3 cellular contexts compared by ENCODE assay signal in the genomic region with DNA sequence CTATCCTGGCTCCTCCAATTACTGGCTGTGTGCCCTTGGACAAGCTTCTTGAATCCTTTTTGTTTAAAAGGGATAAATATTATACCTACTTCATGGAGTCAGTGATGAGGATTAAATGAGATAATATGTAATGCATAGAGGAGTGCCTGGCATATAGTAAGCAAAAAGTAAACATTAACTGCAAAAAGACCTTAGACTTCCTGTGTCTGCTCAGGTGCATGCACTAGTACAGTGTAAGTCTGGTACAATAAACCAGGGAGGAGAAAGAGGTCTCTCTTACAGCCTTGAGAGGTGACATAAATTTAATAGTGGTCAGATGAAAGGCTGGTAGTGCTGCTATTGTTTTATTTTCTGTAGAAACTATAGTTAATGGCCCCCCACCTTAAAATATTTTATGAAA.
"Had no signal": no experiment of that assay in that cellular context is flagged by ENCODE, and none has a peak within 500 bp of the region (broad histone marks: within the 10 kb centered on the region; RNA-seq: fewer than 3 reads in every experiment).

No MANE protein-coding gene starts in this region.

- DNase-seq: GDM1, GF-D8 had no signal

- ATAC-seq: GM12878 had no signal

- H3K4me3 ChIP-seq: GM12878 had no signal
